29 cellular contexts compared by ENCODE assay signal in the genomic region with DNA sequence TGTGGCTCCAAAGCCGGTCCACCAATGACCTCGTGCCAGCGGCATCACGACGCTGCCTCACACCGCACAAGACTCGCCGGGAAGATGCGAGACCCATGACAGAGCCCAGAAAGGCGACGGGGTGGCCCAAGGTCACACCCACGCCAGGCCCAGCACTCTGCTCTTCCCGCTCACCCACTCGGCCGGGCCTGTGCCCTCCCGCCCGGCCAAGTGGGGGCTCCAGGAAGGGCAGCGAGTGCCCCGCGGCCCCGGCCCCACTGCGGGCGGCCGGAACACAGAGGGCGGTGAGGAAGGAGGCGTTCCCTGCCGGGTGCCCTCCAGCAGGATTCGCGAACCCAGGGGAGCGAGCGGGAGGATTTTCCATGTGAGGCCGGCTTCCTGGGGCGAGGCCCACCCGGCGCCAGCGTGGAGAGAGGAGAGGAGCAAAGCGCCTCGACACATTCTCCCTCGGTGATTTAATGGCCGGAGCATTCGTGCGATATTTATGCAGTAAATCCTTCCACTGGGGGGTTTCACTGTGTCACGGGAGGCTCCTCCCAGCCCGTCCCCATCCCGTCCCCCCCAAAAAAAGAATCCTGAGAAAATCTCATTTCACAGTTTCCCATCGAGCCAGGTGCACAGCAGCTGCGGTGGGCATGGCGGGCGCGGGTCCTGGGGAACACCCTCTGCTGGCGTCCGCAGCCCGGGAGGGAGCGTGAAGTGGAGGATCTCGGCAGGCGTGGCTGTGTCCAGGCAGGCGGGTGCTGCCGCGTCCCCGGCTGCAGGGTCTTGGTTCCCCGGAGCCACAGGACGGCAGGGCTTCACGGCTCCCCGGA. TPM values are rescaled to one million over a fixed set of nuclear protein-coding genes. Genes with fewer than 3 reads are reported as not detected.
DNase-seq lines count a peak whose midpoint lies in the region; ATAC-seq and TF ChIP-seq lines count a peak whose summit lies in the region.
"Had no signal": no experiment of that assay in that cellular context is flagged by ENCODE, and none has a peak within 500 bp of the region (broad histone marks: within the 10 kb centered on the region; RNA-seq: fewer than 3 reads in every experiment).

No MANE protein-coding gene starts in this region.

- no peak overlapping the region for H2BK15ac ChIP-seq in neuronal stem cell (ENCODE audit: low read length)

- peak overlapping the region; percentile 86 for H2AK5ac ChIP-seq in neuronal stem cell (ENCODE audit: low read depth, low read length)

- ATAC-seq in activated naive CD8-positive, alpha-beta T cell treated with anti-CD3 and anti-CD28 coated beads, Interleukin-2, amount 10 ng/mL, durations not matched to agents 7 days and 5 days (ENCODE audit: low read depth) = no peak
- no peak for ATAC-seq in upper lobe of right lung
- ATAC-seq in HG02763 (IDR thresholded peaks at IDR 0.05; ENCODE audit: unreplicated experiment) = no peak
- no peak for ATAC-seq in HG02938 (IDR thresholded peaks at IDR 0.05; ENCODE audit: unreplicated experiment)
- ATAC-seq: activated T-cell treated with anti-CD3 and anti-CD28 coated beads, Interleukin-2, amount 50 U/mL, for 72 hours; effector memory CD8-positive, alpha-beta T cell; K562; Panc1 had no signal

- H3K27me3 Mint-ChIP-seq in activated naive CD8-positive, alpha-beta T cell treated with anti-CD3 and anti-CD28 coated beads, Interleukin-2, amount 10 ng/mL, durations not matched to agents 7 days and 5 days = no peaks in the 10 kb centered on the region
- H3K27me3 Mint-ChIP-seq in activated naive CD8-positive, alpha-beta T cell treated with anti-CD3 and anti-CD28 coated beads for 36 hours = no peaks in the 10 kb centered on the region
- H3K27me3 Mint-ChIP-seq in chondrocyte (ENCODE audit: low read depth) = no peaks in the 10 kb centered on the region
- H3K27me3 Mint-ChIP-seq: activated naive CD4-positive, alpha-beta T cell treated with anti-CD3 and anti-CD28 coated beads, Interleukin-2, amount 50 U/mL, for 24 hours; effector memory CD8-positive, alpha-beta T cell; memory B cell had no signal

- H4K8ac ChIP-seq in neuronal stem cell (ENCODE audit: low read depth, low read length) = no peak overlapping the region

- H3K4ac ChIP-seq in neuronal stem cell (ENCODE audit: low read length) = no peak overlapping the region

- no peak overlapping the region for H3K4me3 ChIP-seq in neuronal stem cell (ENCODE audit: low read length in 2 of 2)
- H3K4me3 ChIP-seq in upper lobe of right lung = no peak overlapping the region
- H3K4me3 ChIP-seq: BLaER1 treated with 17β-estradiol and CSF1 and Interleukin-3, amounts not matched to agents 10 nM and 100 nM; coronary artery; K562; SJSA1 had no signal

- no peak overlapping the region for H2BK12ac ChIP-seq in neuronal stem cell (ENCODE audit: low read length)

- H3K27me3 ChIP-seq in neuronal stem cell (ENCODE audit: control insufficient read depth in 3 of 3, insufficient read depth in 3 of 3, low read depth in 1 of 3, low read length in 3 of 3) (peaks cover 0 to 4% (median 0%) of the 10 kb centered on the region in 3 experiments), upper lobe of right lung (no peaks in the 10 kb centered on the region)
- H3K27me3 ChIP-seq: BLaER1 treated with 17β-estradiol and CSF1 and Interleukin-3, amounts not matched to agents 10 nM and 100 nM; neutrophil; SJSA1 had no signal

- H4K91ac ChIP-seq in neuronal stem cell (ENCODE audit: low read depth, low read length, poor library complexity) = no peak overlapping the region

- peak overlapping the region; percentile 94 for H2BK5ac ChIP-seq in neuronal stem cell (ENCODE audit: low read length)

- H3K36me3 ChIP-seq in neuronal stem cell (replicated peaks in 1 of 2; ENCODE audit: control insufficient read depth in 2 of 2, insufficient read depth in 2 of 2, low read length in 2 of 2) (peaks cover 0 to 4% of the 10 kb centered on the region in 2 donors), upper lobe of right lung (no peaks in the 10 kb centered on the region)
- H3K36me3 ChIP-seq: BLaER1 treated with 17β-estradiol and CSF1 and Interleukin-3, amounts not matched to agents 10 nM and 100 nM; neutrophil; SJSA1 had no signal

- POLR2A ChIA-PET in activated naive CD8-positive, alpha-beta T cell treated with anti-CD3 and anti-CD28 coated beads, Interleukin-2, amount 10 ng/mL, durations not matched to agents 7 days and 5 days (lab: Charles Lee) = no interaction called here

- H3K36me3 Mint-ChIP-seq in activated naive CD8-positive, alpha-beta T cell treated with anti-CD3 and anti-CD28 coated beads, Interleukin-2, amount 10 ng/mL, durations not matched to agents 7 days and 5 days = no peaks in the 10 kb centered on the region
- no peaks in the 10 kb centered on the region for H3K36me3 Mint-ChIP-seq in activated naive CD8-positive, alpha-beta T cell treated with anti-CD3 and anti-CD28 coated beads for 36 hours
- H3K36me3 Mint-ChIP-seq in chondrocyte (ENCODE audit: low read depth) = no peaks in the 10 kb centered on the region

- H3K18ac ChIP-seq in neuronal stem cell (ENCODE audit: low read length) = peak overlapping the region; percentile 7

- H3K27ac Mint-ChIP-seq in activated naive CD8-positive, alpha-beta T cell treated with anti-CD3 and anti-CD28 coated beads, Interleukin-2, amount 10 ng/mL, durations not matched to agents 7 days and 5 days = no peak overlapping the region
- no peak overlapping the region for H3K27ac Mint-ChIP-seq in activated naive CD8-positive, alpha-beta T cell treated with anti-CD3 and anti-CD28 coated beads for 36 hours
- no peak overlapping the region for H3K27ac Mint-ChIP-seq in chondrocyte (ENCODE audit: unreplicated experiment)
- H3K27ac Mint-ChIP-seq: activated naive CD4-positive, alpha-beta T cell treated with anti-CD3 and anti-CD28 coated beads, Interleukin-2, amount 50 U/mL, for 24 hours; activated T-cell treated with anti-CD3 and anti-CD28 coated beads, Interleukin-2, amount 50 U/mL, for 72 hours; effector memory CD8-positive, alpha-beta T cell; H9; memory B cell had no signal

- no peak overlapping the region for H3K23ac ChIP-seq in neuronal stem cell (ENCODE audit: low read depth, low read length, poor library complexity)

- H2AFZ ChIP-seq in neuronal stem cell (ENCODE audit: low read length) = no peak overlapping the region

- H3K9me3 ChIP-seq in neuronal stem cell (replicated peaks in 1 of 2; ENCODE audit: control insufficient read depth in 2 of 2, insufficient read depth in 1 of 2, low read depth in 1 of 2, low read length in 2 of 2) (peaks cover 5 to 8% of the 10 kb centered on the region in 2 donors), upper lobe of right lung (no peaks in the 10 kb centered on the region)
- H3K9me3 ChIP-seq: Caco-2, neutrophil, SJSA1 had no signal

- DNase-seq in activated naive CD8-positive, alpha-beta T cell treated with anti-CD3 and anti-CD28 coated beads, Interleukin-2, amount 10 ng/mL, durations not matched to agents 7 days and 5 days = peak; percentile 24
- no peak for DNase-seq in activated naive CD8-positive, alpha-beta T cell treated with anti-CD3 and anti-CD28 coated beads for 36 hours
- DNase-seq in chondrocyte (ENCODE audit: low spot score) (peak; percentile 83), neuronal stem cell (ENCODE audit: low spot score) (no peak), upper lobe of right lung (peak; percentile 58), SHP77 treated with DMSO at 0.1 percent for 48 hours (lab: John Stamatoyannopoulos, UW) (no peak)
- DNase-seq: activated CD4-positive, CD25-positive, alpha-beta regulatory T cell; activated T-cell treated with anti-CD3 and anti-CD28 coated beads, Interleukin-2, amount 50 U/mL, for 72 hours; effector memory CD8-positive, alpha-beta T cell; erythroblast; H9; kidney glomerular epithelial cell; NCI-H1092 treated with DMSO at 0.1 percent for 48 hours; NCI-H187; NCI-H2171 treated with DMSO at 0.1 percent for 48 hours; NCI-H524; small intestine; stimulated activated CD4-positive, alpha-beta T cell treated with anti-CD3 and anti-CD28 coated beads, Interleukin-2, amount 100 ng/mL, for 24 hours had no signal

- no peaks in the 10 kb centered on the region for H3K79me1 ChIP-seq in neuronal stem cell (ENCODE audit: low read depth, low read length)

- H3K9me3 Mint-ChIP-seq in activated naive CD8-positive, alpha-beta T cell treated with anti-CD3 and anti-CD28 coated beads, Interleukin-2, amount 10 ng/mL, durations not matched to agents 7 days and 5 days = peaks cover 14% of the 10 kb centered on the region
- H3K9me3 Mint-ChIP-seq in activated naive CD8-positive, alpha-beta T cell treated with anti-CD3 and anti-CD28 coated beads for 36 hours = peaks cover 13% of the 10 kb centered on the region
- peaks cover 9% of the 10 kb centered on the region for H3K9me3 Mint-ChIP-seq in chondrocyte (ENCODE audit: low read depth)

- WGBS in neuronal stem cell (ENCODE audit: extremely low coverage in 2 of 2, insufficient read length in 2 of 2, insufficient replicate concordance in 1 of 2), 2 donors = no CpG with 5 or more reads among the region's 64 CpGs

- no peak for TF ChIP-seq CTCF in chondrocyte (IDR thresholded peaks at IDR 0.05)
- TF ChIP-seq CTCF in upper lobe of right lung (IDR thresholded peaks at IDR 0.05) = no peak

- H3K4me2 ChIP-seq in neuronal stem cell (ENCODE audit: insufficient read depth, low read length, poor library complexity, severe bottlenecking) = no peak overlapping the region

- H3K4me3 Mint-ChIP-seq in activated naive CD8-positive, alpha-beta T cell treated with anti-CD3 and anti-CD28 coated beads, Interleukin-2, amount 10 ng/mL, durations not matched to agents 7 days and 5 days = no peak overlapping the region
- H3K4me3 Mint-ChIP-seq in activated naive CD8-positive, alpha-beta T cell treated with anti-CD3 and anti-CD28 coated beads for 36 hours = no peak overlapping the region
- no peak overlapping the region for H3K4me3 Mint-ChIP-seq in chondrocyte (ENCODE audit: unreplicated experiment)
- H3K4me3 Mint-ChIP-seq: activated naive CD4-positive, alpha-beta T cell treated with anti-CD3 and anti-CD28 coated beads, Interleukin-2, amount 50 U/mL, for 24 hours; activated T-cell treated with anti-CD3 and anti-CD28 coated beads, Interleukin-2, amount 50 U/mL, for 72 hours; effector memory CD8-positive, alpha-beta T cell; H9; memory B cell had no signal

- no peak overlapping the region for H2BK120ac ChIP-seq in neuronal stem cell (ENCODE audit: low read depth, low read length)

- no peak overlapping the region for H3K14ac ChIP-seq in neuronal stem cell (ENCODE audit: low read length)

- H3K27ac ChIP-seq in neuronal stem cell (replicated peaks; ENCODE audit: low read length) (no peak overlapping the region), upper lobe of right lung (no peak overlapping the region)
- H3K27ac ChIP-seq: BLaER1 treated with 17β-estradiol and CSF1 and Interleukin-3, amounts not matched to agents 10 nM and 100 nM; coronary artery; neutrophil; SJSA1 had no signal

- no peak overlapping the region for H3K9ac ChIP-seq in neuronal stem cell (ENCODE audit: low read depth, low read length, poor library complexity)

- H3K4me1 Mint-ChIP-seq in activated naive CD8-positive, alpha-beta T cell treated with anti-CD3 and anti-CD28 coated beads, Interleukin-2, amount 10 ng/mL, durations not matched to agents 7 days and 5 days = peaks cover 5% of the 10 kb centered on the region
- H3K4me1 Mint-ChIP-seq in activated naive CD8-positive, alpha-beta T cell treated with anti-CD3 and anti-CD28 coated beads for 36 hours = no peaks in the 10 kb centered on the region
- peaks cover 47% of the 10 kb centered on the region for H3K4me1 Mint-ChIP-seq in chondrocyte (ENCODE audit: low read depth)

- intact Hi-C loops in upper lobe of right lung (cut with DNase I) = no loop called here

- H3K4me1 ChIP-seq in neuronal stem cell (ENCODE audit: control insufficient read depth in 2 of 2, insufficient read depth in 1 of 2, low read depth in 1 of 2, low read length in 2 of 2) = peaks cover 7 to 16% of the 10 kb centered on the region in 2 donors
- peaks cover 21% of the 10 kb centered on the region for H3K4me1 ChIP-seq in upper lobe of right lung

RNA-seq across cellular contexts. Expression of gene PDGFA, which starts 56.1 kb away (rescaled TPM):
- total RNA-seq in activated naive CD8-positive, alpha-beta T cell treated with anti-CD3 and anti-CD28 coated beads, Interleukin-2, amount 10 ng/mL, durations not matched to agents 7 days and 5 days = under 1 TPM; 0.23 to 0.53 TPM
- 1 to 10 TPM; 3.3 to 4.1 TPM for total RNA-seq in activated naive CD8-positive, alpha-beta T cell treated with anti-CD3 and anti-CD28 coated beads for 36 hours
- 38.1 to 72.5 TPM (median 70.6 TPM) in 3 replicates for total RNA-seq in chondrocyte
- 6.2 TPM for polyA plus RNA-seq in neuronal stem cell (2013, experiment 1 of 2)
- polyA plus RNA-seq in neuronal stem cell (2013, experiment 2 of 2) = 5.7 TPM
- total RNA-seq in upper lobe of right lung = 57.1 TPM

Comparison
In these comparisons a context has a peak if more than half of its experiments do, and no peak if none do; other contexts are left out.
1. DNase-seq: peak in activated naive CD8-positive, alpha-beta T cell treated with anti-CD3 and anti-CD28 coated beads, Interleukin-2, amount 10 ng/mL, durations not matched to agents 7 days and 5 days (single experiment), chondrocyte (single experiment) and upper lobe of right lung (single experiment); none in activated naive CD8-positive, alpha-beta T cell treated with anti-CD3 and anti-CD28 coated beads for 36 hours (single experiment), neuronal stem cell (single experiment) and SHP77 treated with DMSO at 0.1 percent for 48 hours (single experiment).